ENCODE assay signal across 23 cellular contexts in genomic region chr17:14033166-14033565, GRCh38.
"Had no signal": no experiment of that assay in that cellular context is flagged by ENCODE, and none has a peak within 500 bp of the region (broad histone marks: within the 10 kb centered on the region; RNA-seq: fewer than 3 reads in every experiment).

No MANE protein-coding gene starts in this region.

- DNase-seq: activated CD4-positive, alpha-beta T cell treated with anti-CD3 and anti-CD28 coated beads for 4 hours; activated CD4-positive, alpha-beta T cell treated with anti-CD3 and anti-CD28 coated beads, Interleukin-2, amount 50 U/mL, for 4 hours; activated effector memory CD4-positive, alpha-beta T cell treated with Interleukin-2 at 50 U/mL for 16 hours; activated naive CD4-positive, alpha-beta T cell treated with Interleukin-2 at 50 U/mL for 16 hours; anterior cingulate cortex; brain microvascular endothelial cell; caudate nucleus; endodermal cell; foreskin keratinocyte; left ventricle myocardium inferior; naive thymus-derived CD8-positive, alpha-beta T cell; posterior cingulate gyrus; right cardiac atrium; spleen; stimulated activated CD4-positive, alpha-beta T cell treated with anti-CD3 and anti-CD28 coated beads, Interleukin-4, amount 100 ng/mL, for 1 hour; uterus had no signal

- FAIRE-seq: islet of Langerhans had no signal

- H3K9me3 ChIP-seq: esophagus muscularis mucosa, left ventricle myocardium inferior, spleen, uterus had no signal

- H3K9me3 Mint-ChIP-seq: stimulated activated naive CD8-positive, alpha-beta T cell treated with anti-CD3 and anti-CD28 coated beads, Interleukin-15, Interleukin-2, amounts not matched to agents 100 ng/mL and 50 ng/mL, for 24 hours; type B pancreatic cell had no signal

- H3K4me3 Mint-ChIP-seq: activated naive CD8-positive, alpha-beta T cell; dendritic cell treated with granulocyte-macrophage colony-stimulating factor and Interleukin-4, amounts not matched to agents 40 ng/mL and 50 ng/mL, for 4 days; endodermal cell; naive thymus-derived CD8-positive, alpha-beta T cell; stimulated activated naive CD8-positive, alpha-beta T cell treated with anti-CD3 and anti-CD28 coated beads, Interleukin-15, Interleukin-2, amounts not matched to agents 100 ng/mL and 50 ng/mL, for 24 hours; type B pancreatic cell had no signal

- H3K27me3 ChIP-seq: brain microvascular endothelial cell, esophagus muscularis mucosa, foreskin keratinocyte, spleen, uterus had no signal

- H3K27ac ChIP-seq: brain microvascular endothelial cell, esophagus muscularis mucosa, foreskin keratinocyte, left ventricle myocardium inferior, spleen, uterus, VCaP had no signal

- H3K4me3 ChIP-seq: esophagus muscularis mucosa, left ventricle myocardium inferior, spleen, uterus had no signal

- H3K27ac Mint-ChIP-seq: activated naive CD8-positive, alpha-beta T cell; dendritic cell treated with granulocyte-macrophage colony-stimulating factor and Interleukin-4, amounts not matched to agents 40 ng/mL and 50 ng/mL, for 4 days; endodermal cell; stimulated activated naive CD8-positive, alpha-beta T cell treated with anti-CD3 and anti-CD28 coated beads, Interleukin-15, Interleukin-2, amounts not matched to agents 100 ng/mL and 50 ng/mL, for 24 hours; type B pancreatic cell had no signal

- ATAC-seq: foreskin keratinocyte; naive thymus-derived CD8-positive, alpha-beta T cell; right cardiac atrium had no signal

- H3K4me1 ChIP-seq: foreskin keratinocyte, left ventricle myocardium inferior, spleen, uterus had no signal

- H3K36me3 ChIP-seq: uterus had no signal
